In genomic region chr17:49518346-49519078, GRCh38 we compare ENCODE assay signal across 25 cellular contexts. TPM values are rescaled to one million over a fixed set of nuclear protein-coding genes. Genes with fewer than 3 reads are reported as not detected.
"Had no signal": no experiment of that assay in that cellular context is flagged by ENCODE, and none has a peak within 500 bp of the region (broad histone marks: within the 10 kb centered on the region; RNA-seq: fewer than 3 reads in every experiment).

No MANE protein-coding gene starts in this region.

- H3K27ac Mint-ChIP-seq: activated CD8-positive, alpha-beta T cell treated with anti-CD3 and anti-CD28 coated beads, Interleukin-2, amount 10 ng/mL, durations not matched to agents 7 days and 5 days; endodermal cell; memory B cell had no signal

- H3K4me3 Mint-ChIP-seq: activated CD8-positive, alpha-beta T cell treated with anti-CD3 and anti-CD28 coated beads, Interleukin-2, amount 10 ng/mL, durations not matched to agents 7 days and 5 days; activated T-cell treated with anti-CD3 and anti-CD28 coated beads, Interleukin-2, amount 50 U/mL, for 4 hours; endodermal cell; memory B cell had no signal

- H3K9me3 Mint-ChIP-seq: activated T-cell treated with anti-CD3 and anti-CD28 coated beads, Interleukin-2, amount 50 U/mL, for 4 hours; endodermal cell; memory B cell; neural progenitor cell had no signal

- H3K4me1 Mint-ChIP-seq: memory B cell had no signal

- ATAC-seq: activated CD8-positive, alpha-beta T cell treated with anti-CD3 and anti-CD28 coated beads, Interleukin-2, amount 10 ng/mL, durations not matched to agents 7 days and 5 days; activated T-cell treated with anti-CD3 and anti-CD28 coated beads, Interleukin-2, amount 50 U/mL, for 4 hours; gastrocnemius medialis had no signal

- DNase-seq: activated CD4-positive, alpha-beta T cell treated with anti-CD3 and anti-CD28 coated beads for 1 hour; activated CD4-positive, alpha-beta T cell treated with anti-CD3 and anti-CD28 coated beads, Interleukin-2, amount 50 U/mL, for 1 hour; activated CD8-positive, alpha-beta T cell treated with anti-CD3 and anti-CD28 coated beads, Interleukin-2, amount 10 ng/mL, durations not matched to agents 7 days and 5 days; activated naive CD4-positive, alpha-beta T cell treated with Interleukin-2 at 50 U/mL for 16 hours; activated T-cell treated with anti-CD3 and anti-CD28 coated beads, Interleukin-2, amount 50 U/mL, for 4 hours; amygdala; cerebellar nuclear complex; endodermal cell; esophagus squamous epithelium; gastrocnemius medialis; retina; sigmoid colon; stimulated activated CD4-positive, alpha-beta T cell treated with anti-CD3 and anti-CD28 coated beads, Interleukin-2, amount 100 ng/mL, for 48 hours; stimulated activated CD8-positive, alpha-beta memory T cell treated with anti-CD3 and anti-CD28 coated beads, Interleukin-4, amount 100 ng/mL, for 48 hours; stimulated activated naive CD4-positive, alpha-beta T cell; T-helper 2 cell; upper lobe of left lung had no signal

- H3K9me3 ChIP-seq: esophagus squamous epithelium, gastrocnemius medialis, sigmoid colon, thoracic aorta, upper lobe of left lung had no signal

- H3K27ac ChIP-seq: coronary artery, esophagus squamous epithelium, gastrocnemius medialis, neural progenitor cell, sigmoid colon, thoracic aorta, upper lobe of left lung had no signal

- H3K36me3 ChIP-seq: esophagus squamous epithelium, gastrocnemius medialis, neural progenitor cell, sigmoid colon, thoracic aorta, upper lobe of left lung had no signal

- H3K36me3 Mint-ChIP-seq: memory B cell, neural progenitor cell had no signal

- H3K4me2 ChIP-seq: neural progenitor cell, smooth muscle cell had no signal

- H3K4me3 ChIP-seq: coronary artery, esophagus squamous epithelium, gastrocnemius medialis, neural progenitor cell, sigmoid colon, smooth muscle cell, thoracic aorta, upper lobe of left lung had no signal

- H3K27me3 ChIP-seq: gastrocnemius medialis, neural progenitor cell, sigmoid colon, upper lobe of left lung had no signal

RNA-seq across cellular contexts. Expression of gene NXPH3, which starts 57.2 kb away (rescaled TPM):
- total RNA-seq: activated CD8-positive, alpha-beta T cell treated with anti-CD3 and anti-CD28 coated beads, Interleukin-2, amount 10 ng/mL, durations not matched to agents 7 days and 5 days; bronchial epithelial cell; mononuclear cell; myocyte had no signal
